In the genomic region with DNA sequence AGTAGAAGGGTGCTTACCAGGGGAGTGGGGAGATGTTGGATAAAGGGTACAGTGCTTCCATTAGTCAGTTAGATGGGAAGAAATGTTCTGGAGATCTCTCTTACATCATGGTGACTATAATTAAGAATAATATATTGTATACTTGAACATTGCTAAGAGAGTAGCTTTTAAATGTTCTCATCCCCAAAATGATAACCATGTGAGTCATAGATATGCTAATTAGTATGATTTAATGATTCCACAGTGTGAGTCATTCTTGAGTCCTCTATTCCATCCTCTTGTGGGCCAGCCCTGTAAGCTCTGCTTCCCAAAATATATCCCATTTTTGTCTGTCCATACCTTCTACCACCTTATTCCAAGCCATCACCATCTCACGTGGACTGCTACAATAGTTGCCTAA, we compare ENCODE assay signal across 16 cellular contexts.
DNase-seq lines count a peak whose midpoint lies in the region; ATAC-seq and TF ChIP-seq lines count a peak whose summit lies in the region.
"Had no signal": no experiment of that assay in that cellular context is flagged by ENCODE, and none has a peak within 500 bp of the region (broad histone marks: within the 10 kb centered on the region; RNA-seq: fewer than 3 reads in every experiment).

No MANE protein-coding gene starts in this region.

- ATAC-seq in RWPE2 (ENCODE audit: low read depth) (0 out of 3 replicates have a peak, but pooled peaks have one; percentile 33), HG02840 (IDR thresholded peaks at IDR 0.05; ENCODE audit: low FRiP score, unreplicated experiment) (no peak)
- ATAC-seq in stimulated activated effector memory CD8-positive, alpha-beta T cell treated with anti-CD3 and anti-CD28 coated beads, Interleukin-12 subunit alpha, Interleukin-12 subunit beta, amount 100 ng/mL, for 72 hours, result no peak

- H3K9me3 Mint-ChIP-seq in CD14-positive monocyte, result peaks cover 0 to 10% (median 1%) of the 10 kb centered on the region in 7 donors
- H3K9me3 Mint-ChIP-seq in stimulated activated effector memory CD8-positive, alpha-beta T cell treated with anti-CD3 and anti-CD28 coated beads, Interleukin-12 subunit alpha, Interleukin-12 subunit beta, amount 100 ng/mL, for 72 hours, result peaks cover 24% of the 10 kb centered on the region
- H3K9me3 Mint-ChIP-seq: activated naive CD8-positive, alpha-beta T cell treated with anti-CD3 and anti-CD28 coated beads for 36 hours; type B pancreatic cell had no signal

- no peaks in the 10 kb centered on the region for H3K9me3 ChIP-seq in RWPE2 (ENCODE audit: severe bottlenecking)

- intact Hi-C loops in CD14-positive monocyte (cut with micrococcal nuclease), result no loop called here

- no peaks in the 10 kb centered on the region for H3K27me3 Mint-ChIP-seq in CD14-positive monocyte (ENCODE audit: low read depth in 3 of 3)
- H3K27me3 Mint-ChIP-seq: activated naive CD8-positive, alpha-beta T cell treated with anti-CD3 and anti-CD28 coated beads for 36 hours; naive B cell had no signal

- no peaks in the 10 kb centered on the region for H3K27me3 ChIP-seq in RWPE2 (ENCODE audit: insufficient read depth, poor library complexity, severe bottlenecking)

- no peak overlapping the region for H3K27ac Mint-ChIP-seq in CD14-positive monocyte
- H3K27ac Mint-ChIP-seq in stimulated activated effector memory CD8-positive, alpha-beta T cell treated with anti-CD3 and anti-CD28 coated beads, Interleukin-12 subunit alpha, Interleukin-12 subunit beta, amount 100 ng/mL, for 72 hours, result no peak overlapping the region
- H3K27ac Mint-ChIP-seq: activated naive CD8-positive, alpha-beta T cell treated with anti-CD3 and anti-CD28 coated beads for 36 hours; naive B cell; type B pancreatic cell had no signal

- TF ChIP-seq CTCF in RWPE2 (IDR thresholded peaks at IDR 0.05; ENCODE audit: poor library complexity, severe bottlenecking) (no peak), fibroblast of the aortic adventitia (IDR thresholded peaks at IDR 0.05; ENCODE audit: insufficient read depth, low read length) (no peak), CD14-positive monocyte (IDR thresholded peaks at IDR 0.05) (no peak)

- H3K4me1 ChIP-seq in RWPE2 (ENCODE audit: insufficient read depth, poor library complexity, severe bottlenecking), result no peaks in the 10 kb centered on the region

- no peaks in the 10 kb centered on the region for H3K36me3 Mint-ChIP-seq in CD14-positive monocyte
- H3K36me3 Mint-ChIP-seq in stimulated activated effector memory CD8-positive, alpha-beta T cell treated with anti-CD3 and anti-CD28 coated beads, Interleukin-12 subunit alpha, Interleukin-12 subunit beta, amount 100 ng/mL, for 72 hours, result no peaks in the 10 kb centered on the region
- H3K36me3 Mint-ChIP-seq: activated naive CD8-positive, alpha-beta T cell treated with anti-CD3 and anti-CD28 coated beads for 36 hours; naive B cell; type B pancreatic cell had no signal

- DNase-seq in A172 (ENCODE audit: low spot score) (peak; percentile 77), GM04503 (ENCODE audit: low read depth) (peak; percentile 50), RWPE2 (ENCODE audit: low spot score) (no peak), fibroblast of the aortic adventitia (ENCODE audit: low read depth) (peak; percentile 16), CD14-positive monocyte (ENCODE audit: low spot score) (no peak), NCI-H2029 (lab: John Stamatoyannopoulos, UW) (no peak)
- no peak for DNase-seq in stimulated activated effector memory CD8-positive, alpha-beta T cell treated with anti-CD3 and anti-CD28 coated beads, Interleukin-12 subunit alpha, Interleukin-12 subunit beta, amount 100 ng/mL, for 72 hours (ENCODE audit: low spot score in 2 of 2)
- DNase-seq: 8988T; activated naive CD8-positive, alpha-beta T cell treated with anti-CD3 and anti-CD28 coated beads for 36 hours; mesendoderm; naive B cell; NCI-H1417 treated with DMSO at 0.1 percent for 48 hours; NCI-H510A treated with DMSO at 0.1 percent for 48 hours had no signal

- H3K4me3 Mint-ChIP-seq in CD14-positive monocyte, result no peak overlapping the region
- H3K4me3 Mint-ChIP-seq in stimulated activated effector memory CD8-positive, alpha-beta T cell treated with anti-CD3 and anti-CD28 coated beads, Interleukin-12 subunit alpha, Interleukin-12 subunit beta, amount 100 ng/mL, for 72 hours, result no peak overlapping the region
- H3K4me3 Mint-ChIP-seq: activated naive CD8-positive, alpha-beta T cell treated with anti-CD3 and anti-CD28 coated beads for 36 hours; naive B cell; type B pancreatic cell had no signal

- no peak overlapping the region for H3K4me3 ChIP-seq in RWPE2 (ENCODE audit: severe bottlenecking)
- H3K4me3 ChIP-seq in fibroblast of the aortic adventitia (ENCODE audit: low read depth, low read length), result no peak overlapping the region

- no peaks in the 10 kb centered on the region for H3K36me3 ChIP-seq in RWPE2 (ENCODE audit: low read depth)

- H3K27ac ChIP-seq in RWPE2 (ENCODE audit: poor library complexity, severe bottlenecking), result no peak overlapping the region
- H3K27ac ChIP-seq: epithelial cell of prostate had no signal

- H3K4me1 Mint-ChIP-seq in CD14-positive monocyte, result no peaks in the 10 kb centered on the region
- no peaks in the 10 kb centered on the region for H3K4me1 Mint-ChIP-seq in stimulated activated effector memory CD8-positive, alpha-beta T cell treated with anti-CD3 and anti-CD28 coated beads, Interleukin-12 subunit alpha, Interleukin-12 subunit beta, amount 100 ng/mL, for 72 hours
- H3K4me1 Mint-ChIP-seq: activated naive CD8-positive, alpha-beta T cell treated with anti-CD3 and anti-CD28 coated beads for 36 hours; naive B cell had no signal

Comparison
In these comparisons a context has a peak if more than half of its experiments do, and no peak if none do; other contexts are left out.
1. DNase-seq: peak in A172 (single experiment), GM04503 (single experiment) and fibroblast of the aortic adventitia (single experiment); none in RWPE2 (single experiment), CD14-positive monocyte (single experiment), NCI-H2029 (single experiment) and stimulated activated effector memory CD8-positive, alpha-beta T cell treated with anti-CD3 and anti-CD28 coated beads, Interleukin-12 subunit alpha, Interleukin-12 subunit beta, amount 100 ng/mL, for 72 hours (0 of 2).